Comparison of ENCODE assay signal across 9 cellular contexts in the genomic region with DNA sequence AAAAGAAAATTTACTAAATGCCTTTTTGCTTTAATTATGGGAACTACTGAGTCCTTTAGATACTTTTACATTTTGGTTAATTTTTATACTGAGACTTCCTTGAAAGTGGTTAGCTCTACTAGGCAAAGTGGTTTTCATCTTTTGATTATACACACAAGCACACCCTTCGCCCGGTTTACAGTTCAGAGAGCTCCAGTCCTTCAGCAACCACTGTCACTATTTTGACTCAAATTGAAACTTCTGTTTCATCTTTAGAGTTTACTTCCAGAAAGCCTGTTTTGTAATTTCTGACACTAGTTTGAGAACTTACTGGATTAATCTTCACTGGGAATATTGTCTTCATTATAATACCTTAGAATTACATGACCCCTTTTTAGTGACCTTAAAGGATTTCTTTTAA.
DNase-seq lines count a peak whose midpoint lies in the region; ATAC-seq lines count a peak whose summit lies in the region.
"Had no signal": no experiment of that assay in that cellular context is flagged by ENCODE, and none has a peak within 500 bp of the region (broad histone marks: within the 10 kb centered on the region; RNA-seq: fewer than 3 reads in every experiment).

No MANE protein-coding gene starts in this region.

- no peaks in the 10 kb centered on the region for H3K27me3 Mint-ChIP-seq in naive thymus-derived CD8-positive, alpha-beta T cell

- POLR2A ChIA-PET in naive thymus-derived CD8-positive, alpha-beta T cell (lab: Charles Lee) = no interaction called here

- H3K27ac Mint-ChIP-seq in naive thymus-derived CD8-positive, alpha-beta T cell = peak overlapping the region in 9 of 10 donors; percentile 22 to 88 (median 74)

- H3K9me3 Mint-ChIP-seq in naive thymus-derived CD8-positive, alpha-beta T cell = no peaks in the 10 kb centered on the region

- H3K4me1 Mint-ChIP-seq in naive thymus-derived CD8-positive, alpha-beta T cell = peaks cover 2 to 29% (median 20%) of the 10 kb centered on the region in 4 donors

- H3K4me3 Mint-ChIP-seq in naive thymus-derived CD8-positive, alpha-beta T cell = peak overlapping the region in 6 of 10 donors; percentile 2 to 48 (median 26)

- ATAC-seq in GM18873 (IDR thresholded peaks at IDR 0.05; ENCODE audit: low FRiP score, unreplicated experiment) (peak; percentile 76), GM21717 (IDR thresholded peaks at IDR 0.05; ENCODE audit: unreplicated experiment) (peak; percentile 74), HG03565 (IDR thresholded peaks at IDR 0.05; ENCODE audit: unreplicated experiment) (peak; percentile 77)
- ATAC-seq in naive thymus-derived CD8-positive, alpha-beta T cell = peak in 1 of 2 donors; percentile 53

- DNase-seq in naive thymus-derived CD8-positive, alpha-beta T cell = peak in 1 of 10 donors; percentile 5
- DNase-seq in HUDEP-2 (lab: John Stamatoyannopoulos, UW; ENCODE audit: unreplicated experiment in 76 of 76) (no peak), NCI-H2171 (lab: John Stamatoyannopoulos, UW) (no peak), KG1 (lab: John Stamatoyannopoulos, UW) (no peak), amygdala (lab: John Stamatoyannopoulos, UW) (no peak)
- DNase-seq: foreskin melanocyte had no signal

- peaks cover 4 to 17% (median 4%) of the 10 kb centered on the region in 3 donors for H3K36me3 Mint-ChIP-seq in naive thymus-derived CD8-positive, alpha-beta T cell
